In the genomic region with DNA sequence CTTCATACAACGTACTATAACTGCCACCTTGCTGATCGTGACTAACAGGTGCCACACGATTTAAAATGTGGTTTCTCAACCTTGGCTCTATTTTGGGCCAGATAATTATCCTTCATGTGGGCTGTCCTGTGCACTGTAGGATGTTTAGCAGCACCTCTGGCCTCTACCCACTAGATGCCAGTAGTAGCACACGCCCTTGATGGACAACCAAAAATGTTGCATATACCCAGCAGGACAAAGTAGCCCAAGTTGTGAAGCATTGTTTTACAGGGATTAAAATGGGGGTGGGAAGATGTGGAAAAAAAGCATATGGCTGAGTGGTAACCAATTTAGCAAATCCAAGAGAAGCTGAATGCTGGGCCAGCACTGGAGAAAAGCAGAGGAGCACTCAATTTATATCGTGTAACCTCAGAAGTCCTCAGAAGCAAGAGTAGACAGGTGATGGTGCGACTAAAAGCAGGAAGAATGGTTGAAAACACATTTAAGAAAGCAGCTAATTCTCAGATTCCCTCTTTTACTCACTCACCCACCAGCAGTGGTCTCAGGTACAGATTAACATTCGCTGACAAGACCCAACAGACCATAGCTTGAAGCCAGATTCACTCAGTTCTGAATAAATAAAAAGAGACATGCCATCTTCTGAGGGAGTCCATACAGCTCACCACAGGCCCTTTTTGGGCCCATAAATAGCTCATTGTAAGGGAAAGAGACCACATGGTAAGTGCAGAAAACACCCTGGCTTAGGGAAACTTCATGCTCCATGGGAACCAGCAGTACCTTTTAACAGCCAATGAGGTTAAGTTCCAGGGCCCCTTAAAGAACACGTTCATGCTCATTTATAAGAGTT, we compare ENCODE assay signal across 8 cellular contexts. TPM values are rescaled to one million over a fixed set of nuclear protein-coding genes. Genes with fewer than 3 reads are reported as not detected.
A peak's percentile ranks its signal among the peaks of the same experiment; 100 is the strongest.
DNase-seq lines count a peak whose midpoint lies in the region; ATAC-seq and TF ChIP-seq lines count a peak whose summit lies in the region.

No MANE protein-coding gene starts in this region.

- no peak overlapping the region for H3K4me2 ChIP-seq in PC-9

- no peaks in the 10 kb centered on the region for H3K79me2 ChIP-seq in PC-9 (ENCODE audit: low read depth)

- intact Hi-C loops in PC-9 (cut with micrococcal nuclease; ENCODE audit: unreplicated experiment) (loop anchor here (1.0 to 2.0 kb wide), 4 partner anchors 167 to 424 kb away; no protein-coding TSS in a partner anchor), heart right ventricle (cut with DNase I) (loop anchor here (1.0 to 10.0 kb wide), 15 partner anchors 48 to 428 kb away; no protein-coding TSS in a partner anchor)

- DNase-seq in PC-9, result peak in 1 of 2 experiments; percentile 19
- peak; percentile 24 for DNase-seq in activated gamma-delta T cell treated with anti-CD3 and anti-CD28 coated beads, Interleukin-2, amount 50 U/mL, for 16 hours (ENCODE audit: low read depth)
- DNase-seq in heart right ventricle, result peak in 1 of 2 donors; percentile 19
- DNase-seq in stimulated activated CD4-positive, alpha-beta T cell treated with anti-CD3 and anti-CD28 coated beads, Interleukin-12 subunit alpha, Interleukin-12 subunit beta, amount 100 ng/mL, for 48 hours (ENCODE audit: low read depth in 2 of 3, low spot score in 1 of 3), result peak; percentile 15 to 32 (median 26)

- ATAC-seq in HG02571 (IDR thresholded peaks at IDR 0.05; ENCODE audit: unreplicated experiment) (peak; percentile 80), heart right ventricle (peak; percentile 71 to 91 (median 82)), HG03521 (IDR thresholded peaks at IDR 0.05; ENCODE audit: unreplicated experiment) (no peak), HG02973 (IDR thresholded peaks at IDR 0.05; ENCODE audit: unreplicated experiment) (no peak)

- no peaks in the 10 kb centered on the region for H3K4me1 ChIP-seq in PC-9 (replicated peaks; ENCODE audit: insufficient read depth)
- peaks cover 0 to 6% (median 0%) of the 10 kb centered on the region in 9 donors for H3K4me1 ChIP-seq in heart right ventricle

- H3K27me3 ChIP-seq in PC-9 (ENCODE audit: insufficient read depth, low read depth) (no peaks in the 10 kb centered on the region), heart right ventricle (no peaks in the 10 kb centered on the region)

- no peaks in the 10 kb centered on the region for H3F3A ChIP-seq in PC-9 (ENCODE audit: insufficient read depth, low read depth)

- no peaks in the 10 kb centered on the region for H3K9me2 ChIP-seq in PC-9 (ENCODE audit: insufficient read depth)

- H3K27ac ChIP-seq in PC-9 (no peak overlapping the region), heart right ventricle (no peak overlapping the region)

- CTCF ChIA-PET in PC-9 (lab: Charles Lee), result interaction anchor here (0.7 kb wide), 1 partner anchor 167 kb away, joined by 3 read pairs; no protein-coding TSS in a partner anchor

- no peaks in the 10 kb centered on the region for H4K20me1 ChIP-seq in PC-9 (ENCODE audit: insufficient read depth)

- WGBS in heart right ventricle, 2 donors, result 78 to 84% methylated on average over 8 of the region's 8 CpGs

- no peak overlapping the region for H2AFZ ChIP-seq in PC-9

- H3K4me3 ChIP-seq in PC-9 (no peak overlapping the region), heart right ventricle (no peak overlapping the region)

- TF ChIP-seq CTCF in GM12872 (IDR thresholded peaks at IDR 0.05; ENCODE audit: insufficient read depth, low read depth, low read length) (peak; percentile 91), PC-9 (conservative IDR thresholded peaks at IDR 0.05) (peak; percentile 64), heart right ventricle (IDR thresholded peaks at IDR 0.05) (peak; percentile 48 to 79 (median 70))

- H3K36me3 ChIP-seq in PC-9 (ENCODE audit: low read depth) (no peaks in the 10 kb centered on the region), heart right ventricle (peaks cover 0 to 74% (median 6%) of the 10 kb centered on the region in 9 donors)

- no TSS peak for BruUV-seq in PC-9 (replicated peaks; lab: Mats Ljungman, UMichigan)

- POLR2A ChIA-PET in PC-9 (lab: Charles Lee; ENCODE audit: unreplicated experiment), result interaction anchor here (0.7 kb wide), 1 partner anchor 23 kb away, joined by 4 read pairs; no protein-coding TSS in a partner anchor

- H3K9me3 ChIP-seq in PC-9 (ENCODE audit: insufficient read depth, low read depth) (no peaks in the 10 kb centered on the region), heart right ventricle (no peaks in the 10 kb centered on the region)

RNA-seq across cellular contexts. Expression of gene RAPH1, which starts 50.6 kb away (rescaled TPM):
- total RNA-seq in PC-9 (2021), result 16.5 and 16.8 TPM in 2 replicates
- 10 to 100 TPM; 11.8 to 20.6 (median 16.4) TPM for total RNA-seq in heart right ventricle
- 1 to 10 TPM; 3.1 to 6.7 TPM for polyA plus RNA-seq in heart right ventricle

Comparison
In these comparisons a context has a peak if more than half of its experiments do, and no peak if none do; other contexts are left out.
1. ATAC-seq: peak in HG02571 (single experiment) and heart right ventricle (8 of 8); none in HG03521 (single experiment) and HG02973 (single experiment).
2. Peak in every context shown above with its lines, with median percentiles within 50 percentile points of each other: CTCF ChIP-seq.